ENCODE assay signal across 21 cellular contexts in the genomic region with DNA sequence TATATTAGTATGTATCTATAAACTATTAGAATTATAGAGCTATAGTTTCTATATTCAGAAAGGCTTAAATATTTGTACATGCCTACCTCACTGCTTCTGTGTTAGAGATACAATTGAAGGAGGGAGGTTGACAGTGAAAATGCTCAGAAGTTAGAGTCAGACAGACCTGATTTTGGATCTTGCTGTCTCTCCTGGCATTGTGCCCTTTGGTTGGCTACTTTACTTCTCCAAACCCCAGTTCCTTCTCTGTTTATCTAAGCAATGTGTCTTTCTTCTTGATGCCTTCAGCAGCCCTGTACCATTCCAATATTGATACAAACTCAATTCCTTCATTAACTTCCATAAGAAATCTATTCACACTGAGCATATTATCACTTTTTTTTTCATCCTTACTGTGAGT.
"Had no signal": no experiment of that assay in that cellular context is flagged by ENCODE, and none has a peak within 500 bp of the region (broad histone marks: within the 10 kb centered on the region; RNA-seq: fewer than 3 reads in every experiment).

No MANE protein-coding gene starts in this region.

- ATAC-seq: esophagus mucosa; gastrocnemius medialis; left ventricle myocardium superior; lower lobe of right lung; mucosa of descending colon; natural killer cell treated with Interleukin-12 subunit alpha and Interleukin-12 subunit beta and Interleukin-15 and Interleukin-18, amount 100 ng/mL, for 72 hours; sciatic nerve had no signal

- H3K27ac Mint-ChIP-seq: endodermal cell; memory B cell; naive B cell; natural killer cell treated with Interleukin-12 subunit alpha and Interleukin-12 subunit beta and Interleukin-15 and Interleukin-18, amount 100 ng/mL, for 72 hours had no signal

- DNase-seq: effector CD8-positive, alpha-beta T cell; endodermal cell; foreskin fibroblast; gastrocnemius medialis; left ventricle myocardium superior; lower lobe of right lung; mucosa of descending colon; naive B cell; stimulated activated CD4-positive, alpha-beta T cell treated with anti-CD3 and anti-CD28 coated beads, Interleukin-12 subunit alpha, Interleukin-12 subunit beta, amount 100 ng/mL, for 4 hours; stimulated activated CD4-positive, alpha-beta T cell treated with anti-CD3 and anti-CD28 coated beads, Interleukin-1b, Interleukin-23, amount 100 ng/mL, for 48 hours; stimulated activated CD4-positive, alpha-beta T cell treated with anti-CD3 and anti-CD28 coated beads, Interleukin-4, amount 100 ng/mL, for 1 hour; stimulated activated CD8-positive, alpha-beta memory T cell treated with anti-CD3 and anti-CD28 coated beads, Interleukin-4, amount 100 ng/mL, for 48 hours; stimulated activated naive CD4-positive, alpha-beta T cell treated with Interleukin-2 at 50 U/mL for 16 hours; stomach; thyroid gland; trophoblast cell had no signal

- H3K4me1 Mint-ChIP-seq: endodermal cell had no signal

- H3K27me3 Mint-ChIP-seq: memory B cell, naive B cell had no signal

- H3K4me3 Mint-ChIP-seq: endodermal cell; memory B cell; naive B cell; natural killer cell treated with Interleukin-12 subunit alpha and Interleukin-12 subunit beta and Interleukin-15 and Interleukin-18, amount 100 ng/mL, for 72 hours; neural crest cell had no signal

- H3K9me3 Mint-ChIP-seq: endodermal cell; memory B cell; naive B cell; natural killer cell treated with Interleukin-12 subunit alpha and Interleukin-12 subunit beta and Interleukin-15 and Interleukin-18, amount 100 ng/mL, for 72 hours; neural crest cell had no signal

- H3K36me3 Mint-ChIP-seq: memory B cell; naive B cell; natural killer cell treated with Interleukin-12 subunit alpha and Interleukin-12 subunit beta and Interleukin-15 and Interleukin-18, amount 100 ng/mL, for 72 hours had no signal
